10 cellular contexts compared by ENCODE assay signal in the genomic region with DNA sequence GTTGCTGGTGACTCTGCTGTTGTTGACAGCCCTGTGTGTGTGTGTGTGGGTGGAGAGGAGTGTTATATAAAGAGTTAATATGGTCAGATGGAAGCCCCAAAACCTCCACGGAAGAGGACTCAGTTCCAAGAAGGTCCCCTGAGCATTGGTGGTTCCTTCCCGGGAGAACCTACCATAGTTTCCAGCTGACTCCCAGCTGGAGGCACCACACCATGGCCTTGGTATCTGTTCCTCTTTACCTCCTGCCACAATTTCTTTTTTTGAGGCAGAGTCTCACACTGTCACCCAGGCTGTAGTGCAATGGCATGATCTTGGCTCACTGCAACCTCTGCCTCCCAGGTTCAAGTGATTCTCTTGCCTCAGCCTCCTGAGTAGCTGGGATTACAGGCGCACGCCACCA. TPM values are rescaled to one million over a fixed set of nuclear protein-coding genes. Genes with fewer than 3 reads are reported as not detected.
DNase-seq lines count a peak whose midpoint lies in the region; ATAC-seq lines count a peak whose summit lies in the region.
"Had no signal": no experiment of that assay in that cellular context is flagged by ENCODE, and none has a peak within 500 bp of the region (broad histone marks: within the 10 kb centered on the region; RNA-seq: fewer than 3 reads in every experiment).

No MANE protein-coding gene starts in this region.

- ATAC-seq in HG02588 (IDR thresholded peaks at IDR 0.05; ENCODE audit: unreplicated experiment), result peak; percentile 27
- ATAC-seq in naive thymus-derived CD8-positive, alpha-beta T cell, result no peak
- ATAC-seq in GM19035 (IDR thresholded peaks at IDR 0.05; ENCODE audit: unreplicated experiment), result no peak
- ATAC-seq: left colon, SK-N-SH treated with all-trans-retinoic acid at 6 μM for 48 hours had no signal

- DNase-seq in T-helper 1 cell, result no peak
- peak; percentile 96 for DNase-seq in MV-4-11 (lab: John Stamatoyannopoulos, UW)
- DNase-seq in naive thymus-derived CD8-positive, alpha-beta T cell, result peak in 1 of 10 donors; percentile 24
- no peak for DNase-seq in GM19240 (ENCODE audit: insufficient read length, low spot score)
- no peak for DNase-seq in NCI-H748 treated with DMSO at 0.1 percent for 48 hours (lab: John Stamatoyannopoulos, UW)
- DNase-seq: left colon had no signal

- peaks cover 42% of the 10 kb centered on the region for H3K4me1 Mint-ChIP-seq in T-helper 1 cell treated with Interleukin-12 subunit alpha and Interleukin-12 subunit beta and Interleukin-4 antibody, amounts not matched to agents 30 μg/mL and 1 μg/mL, for 36 hours (ENCODE audit: low read depth)
- H3K4me1 Mint-ChIP-seq in naive thymus-derived CD8-positive, alpha-beta T cell, result peaks cover 20 to 72% (median 46%) of the 10 kb centered on the region in 4 donors

- H3K9me3 Mint-ChIP-seq in T-helper 1 cell treated with Interleukin-12 subunit alpha and Interleukin-12 subunit beta and Interleukin-4 antibody, amounts not matched to agents 30 μg/mL and 1 μg/mL, for 36 hours, result peaks cover 11% of the 10 kb centered on the region
- H3K9me3 Mint-ChIP-seq in naive thymus-derived CD8-positive, alpha-beta T cell, result peaks cover 0 to 13% (median 3%) of the 10 kb centered on the region in 9 donors

- H3K4me3 Mint-ChIP-seq in T-helper 1 cell treated with Interleukin-12 subunit alpha and Interleukin-12 subunit beta and Interleukin-4 antibody, amounts not matched to agents 30 μg/mL and 1 μg/mL, for 36 hours, result no peak overlapping the region
- peak overlapping the region in 5 of 10 donors; percentile 11 to 67 (median 34) for H3K4me3 Mint-ChIP-seq in naive thymus-derived CD8-positive, alpha-beta T cell

- peaks cover 8% of the 10 kb centered on the region for H3K27me3 Mint-ChIP-seq in T-helper 1 cell treated with Interleukin-12 subunit alpha and Interleukin-12 subunit beta and Interleukin-4 antibody, amounts not matched to agents 30 μg/mL and 1 μg/mL, for 36 hours (ENCODE audit: low read depth)
- peaks cover 0 to 4% (median 0%) of the 10 kb centered on the region in 5 donors for H3K27me3 Mint-ChIP-seq in naive thymus-derived CD8-positive, alpha-beta T cell

- POLR2A ChIA-PET in naive thymus-derived CD8-positive, alpha-beta T cell (lab: Charles Lee), result no interaction called here

- H3K27ac Mint-ChIP-seq in T-helper 1 cell treated with Interleukin-12 subunit alpha and Interleukin-12 subunit beta and Interleukin-4 antibody, amounts not matched to agents 30 μg/mL and 1 μg/mL, for 36 hours, result peak overlapping the region; percentile 55
- H3K27ac Mint-ChIP-seq in naive thymus-derived CD8-positive, alpha-beta T cell, result peak overlapping the region; percentile 28 to 100 (median 89)

- peaks cover 13% of the 10 kb centered on the region for H3K36me3 Mint-ChIP-seq in T-helper 1 cell treated with Interleukin-12 subunit alpha and Interleukin-12 subunit beta and Interleukin-4 antibody, amounts not matched to agents 30 μg/mL and 1 μg/mL, for 36 hours (ENCODE audit: low read depth)
- peaks cover 0 to 3% (median 0%) of the 10 kb centered on the region in 3 donors for H3K36me3 Mint-ChIP-seq in naive thymus-derived CD8-positive, alpha-beta T cell

RNA-seq across cellular contexts. Expression of a gene that starts 15.9 kb away (rescaled TPM):
- total RNA-seq in naive thymus-derived CD8-positive, alpha-beta T cell, result 10 to 100 TPM; 57.8 to 66.7 TPM
- 100 to 1,000 TPM; 115 to 172 (median 122) TPM for polyA plus RNA-seq in naive thymus-derived CD8-positive, alpha-beta T cell
